ENCODE assay signal across 11 cellular contexts in genomic region chr15:83904107-83904720, GRCh38.
DNase-seq lines count a peak whose midpoint lies in the region; ATAC-seq and TF ChIP-seq lines count a peak whose summit lies in the region.
"Had no signal": no experiment of that assay in that cellular context is flagged by ENCODE, and none has a peak within 500 bp of the region (broad histone marks: within the 10 kb centered on the region; RNA-seq: fewer than 3 reads in every experiment).

No MANE protein-coding gene starts in this region.

- no peak overlapping the region for H3K4me2 ChIP-seq in GM23248 (ENCODE audit: unreplicated experiment)

- no peaks in the 10 kb centered on the region for H3K36me3 Mint-ChIP-seq in activated CD8-positive, alpha-beta T cell treated with anti-CD3 and anti-CD28 coated beads, Interleukin-2, amount 10 ng/mL, durations not matched to agents 7 days and 5 days (ENCODE audit: low read depth)
- H3K36me3 Mint-ChIP-seq: mesothelial cell of epicardium had no signal

- H3K27me3 ChIP-seq in GM23248 (replicated peaks; ENCODE audit: insufficient read depth) (peaks cover 69% of the 10 kb centered on the region), body of pancreas (no peaks in the 10 kb centered on the region), kidney epithelial cell (ENCODE audit: control insufficient read depth, insufficient read depth, low read length) (no peaks in the 10 kb centered on the region), stomach (no peaks in the 10 kb centered on the region)

- ATAC-seq in body of pancreas: peak; percentile 35
- no peak for ATAC-seq in GM21381 (IDR thresholded peaks at IDR 0.05; ENCODE audit: unreplicated experiment)
- no peak for ATAC-seq in activated CD8-positive, alpha-beta T cell treated with anti-CD3 and anti-CD28 coated beads, Interleukin-2, amount 10 ng/mL, durations not matched to agents 7 days and 5 days
- ATAC-seq: foreskin keratinocyte had no signal

- H3K4me3 ChIP-seq in GM23248 (no peak overlapping the region), body of pancreas (no peak overlapping the region), kidney epithelial cell (ENCODE audit: low read depth, low read length) (no peak overlapping the region), stomach (no peak overlapping the region)

- no peak overlapping the region for H3K27ac Mint-ChIP-seq in activated CD8-positive, alpha-beta T cell treated with anti-CD3 and anti-CD28 coated beads, Interleukin-2, amount 10 ng/mL, durations not matched to agents 7 days and 5 days
- H3K27ac Mint-ChIP-seq: mesothelial cell of epicardium had no signal

- no peaks in the 10 kb centered on the region for H4K20me1 ChIP-seq in GM23248 (ENCODE audit: insufficient read depth)

- H3K36me3 ChIP-seq in GM23248 (ENCODE audit: low read depth) (no peaks in the 10 kb centered on the region), body of pancreas (replicated peaks in 1 of 2; ENCODE audit: insufficient read depth in 1 of 2, low read depth in 2 of 2) (no peaks in the 10 kb centered on the region), kidney epithelial cell (ENCODE audit: control insufficient read depth, insufficient read depth, low read length) (no peaks in the 10 kb centered on the region), stomach (peaks cover 0 to 3% (median 0%) of the 10 kb centered on the region in 4 donors)

- no peak overlapping the region for H3K9ac ChIP-seq in GM23248

- peak; percentile 65 for DNase-seq in GM23248
- peak in 2 of 4 donors; percentile 21 to 39 for DNase-seq in body of pancreas
- peak; percentile 38 for DNase-seq in kidney epithelial cell (ENCODE audit: low read depth)
- no peak for DNase-seq in stomach
- no peak for DNase-seq in activated gamma-delta T cell (lab: John Stamatoyannopoulos, UW)
- DNase-seq in activated CD8-positive, alpha-beta T cell treated with anti-CD3 and anti-CD28 coated beads, Interleukin-2, amount 10 ng/mL, durations not matched to agents 7 days and 5 days: no peak
- DNase-seq in NCI-H1048 (lab: John Stamatoyannopoulos, UW): no peak
- DNase-seq: foreskin keratinocyte, T1000 had no signal

- WGBS in GM23248 (ENCODE audit: low coverage in 1 of 2, low lambda C conversion rate in 2 of 2, missing lambda C conversion rate in 2 of 2), 2 experiments: 11 to 13% methylated on average over 7 of the region's 7 CpGs
- 50 to 66% methylated on average over 7 of the region's 7 CpGs for WGBS in body of pancreas, 2 donors
- WGBS in stomach, 5 donors: 52 to 64% (median 63%) methylated on average over 7 of the region's 7 CpGs

- POLR2A ChIA-PET in activated CD8-positive, alpha-beta T cell treated with anti-CD3 and anti-CD28 coated beads, Interleukin-2, amount 10 ng/mL, durations not matched to agents 7 days and 5 days (lab: Charles Lee): no interaction called here

- intact Hi-C loops in body of pancreas (cut with DNase I) (no loop called here), stomach (cut with DNase I; ENCODE audit: low total_unique reads) (no loop called here)

- peaks cover 9% of the 10 kb centered on the region for H3F3A ChIP-seq in GM23248 (ENCODE audit: insufficient read depth)

- H2AFZ ChIP-seq in GM23248: no peak overlapping the region

- no peaks in the 10 kb centered on the region for H3K79me2 ChIP-seq in GM23248 (ENCODE audit: insufficient read depth)

- no peak overlapping the region for H3K4me3 Mint-ChIP-seq in activated CD8-positive, alpha-beta T cell treated with anti-CD3 and anti-CD28 coated beads, Interleukin-2, amount 10 ng/mL, durations not matched to agents 7 days and 5 days
- H3K4me3 Mint-ChIP-seq: mesothelial cell of epicardium had no signal

- H3K9me3 ChIP-seq in GM23248 (ENCODE audit: low read depth): no peaks in the 10 kb centered on the region
- no peaks in the 10 kb centered on the region for H3K9me3 ChIP-seq in body of pancreas
- peaks cover 0 to 7% (median 0%) of the 10 kb centered on the region in 4 donors for H3K9me3 ChIP-seq in stomach

- CTCF ChIA-PET in activated CD8-positive, alpha-beta T cell treated with anti-CD3 and anti-CD28 coated beads, Interleukin-2, amount 10 ng/mL, durations not matched to agents 7 days and 5 days (lab: Charles Lee): no interaction called here

- in situ Hi-C loops in GM23248 (cut with MboI): loop anchor here (10.0 kb wide), 1 partner anchor 61 kb away; no protein-coding TSS in a partner anchor

- peaks cover 3% of the 10 kb centered on the region for H3K27me3 Mint-ChIP-seq in activated CD8-positive, alpha-beta T cell treated with anti-CD3 and anti-CD28 coated beads, Interleukin-2, amount 10 ng/mL, durations not matched to agents 7 days and 5 days (ENCODE audit: low read depth)

- TF ChIP-seq POLR2A in body of pancreas (IDR thresholded peaks at IDR 0.05) (no peak), stomach (IDR thresholded peaks at IDR 0.05) (no peak)

- TF ChIP-seq EP300 in stomach (IDR thresholded peaks at IDR 0.05): no peak

- H3K4me1 Mint-ChIP-seq in activated CD8-positive, alpha-beta T cell treated with anti-CD3 and anti-CD28 coated beads, Interleukin-2, amount 10 ng/mL, durations not matched to agents 7 days and 5 days (ENCODE audit: low read depth): no peaks in the 10 kb centered on the region
- H3K4me1 Mint-ChIP-seq: mesothelial cell of epicardium had no signal

- H3K4me1 ChIP-seq in GM23248 (ENCODE audit: insufficient read depth): no peaks in the 10 kb centered on the region
- peaks cover 6% of the 10 kb centered on the region for H3K4me1 ChIP-seq in body of pancreas
- peaks cover 0 to 8% (median 3%) of the 10 kb centered on the region in 4 donors for H3K4me1 ChIP-seq in stomach
- H3K4me1 ChIP-seq: foreskin keratinocyte had no signal

- H3K9me2 ChIP-seq in GM23248 (ENCODE audit: insufficient read depth): no peaks in the 10 kb centered on the region

- TF ChIP-seq CTCF in body of pancreas (IDR thresholded peaks at IDR 0.05): no peak
- no peak for TF ChIP-seq CTCF in kidney epithelial cell (IDR thresholded peaks at IDR 0.05; ENCODE audit: insufficient read depth, low read length, poor library complexity, severe bottlenecking)
- TF ChIP-seq CTCF in stomach (IDR thresholded peaks at IDR 0.05): no peak

- H3K9me3 Mint-ChIP-seq in activated CD8-positive, alpha-beta T cell treated with anti-CD3 and anti-CD28 coated beads, Interleukin-2, amount 10 ng/mL, durations not matched to agents 7 days and 5 days (ENCODE audit: insufficient read depth): no peaks in the 10 kb centered on the region

- H3K27ac ChIP-seq in GM23248 (no peak overlapping the region), body of pancreas (no peak overlapping the region), stomach (peak overlapping the region in 3 of 5 donors; percentile 18 to 72 (median 42))
- H3K27ac ChIP-seq: foreskin keratinocyte had no signal

Comparison
In these comparisons a context has a peak if more than half of its experiments do, and no peak if none do; other contexts are left out.
1. DNase-seq: peak in GM23248 (single experiment) and kidney epithelial cell (single experiment); none in stomach (single experiment), activated gamma-delta T cell (single experiment), activated CD8-positive, alpha-beta T cell treated with anti-CD3 and anti-CD28 coated beads, Interleukin-2, amount 10 ng/mL, durations not matched to agents 7 days and 5 days (single experiment) and NCI-H1048 (single experiment).
2. H3K27ac ChIP-seq: peak in stomach (3 of 5); none in GM23248 (single experiment) and body of pancreas (0 of 4).